Comparison of ENCODE assay signal across 8 cellular contexts in genomic region chr5:37378066-37378465, GRCh38. TPM values are rescaled to one million over a fixed set of nuclear protein-coding genes. Genes with fewer than 3 reads are reported as not detected.
DNase-seq lines count a peak whose midpoint lies in the region; ATAC-seq and TF ChIP-seq lines count a peak whose summit lies in the region.
"Not testable (repeated sequence)": the region's sequence is repeated elsewhere in the genome, so short reads cannot be mapped to it uniquely, and the experiment has no call there.

No MANE protein-coding gene starts in this region.

- not testable (repeated sequence) for H3K27me3 Mint-ChIP-seq in T-cell; activated CD8-positive, alpha-beta T cell treated with anti-CD3 and anti-CD28 coated beads for 36 hours; activated naive CD4-positive, alpha-beta T cell treated with anti-CD3 and anti-CD28 coated beads for 36 hours (ENCODE audit: low read depth); brain; stimulated activated naive CD8-positive, alpha-beta T cell treated with anti-CD3 and anti-CD28 coated beads, Interleukin-15, Interleukin-2, amounts not matched to agents 100 ng/mL and 50 ng/mL, for 24 hours
- H3K27me3 Mint-ChIP-seq in neural crest cell (ENCODE audit: low read depth), result peaks cover 26% of the 10 kb centered on the region

- not testable (repeated sequence) for H3K4me1 ChIP-seq in A673 (ENCODE audit: insufficient read depth, low read length, poor library complexity, severe bottlenecking)

- not testable (repeated sequence) for DNase-seq in A673 (ENCODE audit: low spot score); T-cell; activated CD8-positive, alpha-beta T cell treated with anti-CD3 and anti-CD28 coated beads for 36 hours; activated naive CD4-positive, alpha-beta T cell treated with anti-CD3 and anti-CD28 coated beads for 36 hours; neural crest cell (ENCODE audit: low read depth, low spot score)
- peak; percentile 57 for DNase-seq in mesenteric fat pad (ENCODE audit: low spot score)

- TF ChIP-seq CTCF in A673 (conservative IDR thresholded peaks at IDR 0.05; ENCODE audit: low read depth, low read length); activated CD8-positive, alpha-beta T cell treated with anti-CD3 and anti-CD28 coated beads for 36 hours (IDR thresholded peaks at IDR 0.05); brain (conservative IDR thresholded peaks at IDR 0.05); neural crest cell (conservative IDR thresholded peaks at IDR 0.05): not testable (repeated sequence)

- H3K36me3 ChIP-seq in A673 (ENCODE audit: insufficient read depth, low read length, poor library complexity, severe bottlenecking), result not testable (repeated sequence)

- H3K4me1 Mint-ChIP-seq in T-cell, result peaks cover 17 to 21% (median 18%) of the 10 kb centered on the region in 3 donors
- peaks cover 13% of the 10 kb centered on the region for H3K4me1 Mint-ChIP-seq in activated CD8-positive, alpha-beta T cell treated with anti-CD3 and anti-CD28 coated beads for 36 hours (ENCODE audit: low read depth)
- H3K4me1 Mint-ChIP-seq in activated naive CD4-positive, alpha-beta T cell treated with anti-CD3 and anti-CD28 coated beads for 36 hours (ENCODE audit: low read depth), result peaks cover 12% of the 10 kb centered on the region
- H3K4me1 Mint-ChIP-seq in brain, result peaks cover 20% of the 10 kb centered on the region
- H3K4me1 Mint-ChIP-seq in neural crest cell, result not testable (repeated sequence)
- H3K4me1 Mint-ChIP-seq in stimulated activated naive CD8-positive, alpha-beta T cell treated with anti-CD3 and anti-CD28 coated beads, Interleukin-15, Interleukin-2, amounts not matched to agents 100 ng/mL and 50 ng/mL, for 24 hours (ENCODE audit: low read depth), result peaks cover 19% of the 10 kb centered on the region

- CTCF ChIA-PET in A673 (lab: Charles Lee); T-cell (lab: Charles Lee): not testable (repeated sequence)
- CTCF ChIA-PET in activated CD8-positive, alpha-beta T cell treated with anti-CD3 and anti-CD28 coated beads for 36 hours (lab: Charles Lee), result interaction anchor here (0.6 to 2.1 kb wide), 3 partner anchors 7 to 13 kb away, joined by 3 to 17 read pairs (median 3); partner anchors contain the start of gene NUP155
- CTCF ChIA-PET in activated naive CD4-positive, alpha-beta T cell treated with anti-CD3 and anti-CD28 coated beads for 36 hours (lab: Charles Lee), result interaction anchor here (0.7 to 1.1 kb wide), 3 partner anchors 28 to 176 kb away, joined by 3 to 4 read pairs (median 3); no protein-coding TSS in a partner anchor

- POLR2A ChIA-PET in A673 (lab: Charles Lee; ENCODE audit: low non-redundant PET); T-cell (lab: Charles Lee); activated CD8-positive, alpha-beta T cell treated with anti-CD3 and anti-CD28 coated beads for 36 hours (lab: Charles Lee): not testable (repeated sequence)

- H3K27ac Mint-ChIP-seq in T-cell; activated CD8-positive, alpha-beta T cell treated with anti-CD3 and anti-CD28 coated beads for 36 hours; activated naive CD4-positive, alpha-beta T cell treated with anti-CD3 and anti-CD28 coated beads for 36 hours; brain; neural crest cell (ENCODE audit: unreplicated experiment); stimulated activated naive CD8-positive, alpha-beta T cell treated with anti-CD3 and anti-CD28 coated beads, Interleukin-15, Interleukin-2, amounts not matched to agents 100 ng/mL and 50 ng/mL, for 24 hours: not testable (repeated sequence)

- H3K4me3 Mint-ChIP-seq in T-cell (peak overlapping the region; percentile 63 to 96 (median 74)), brain (peak overlapping the region in 4 of 5 experiments; percentile 67 to 72 (median 69)), neural crest cell (peak overlapping the region; percentile 73)
- peak overlapping the region; percentile 83 for H3K4me3 Mint-ChIP-seq in activated CD8-positive, alpha-beta T cell treated with anti-CD3 and anti-CD28 coated beads for 36 hours
- H3K4me3 Mint-ChIP-seq in activated naive CD4-positive, alpha-beta T cell treated with anti-CD3 and anti-CD28 coated beads for 36 hours, result peak overlapping the region; percentile 92
- peak overlapping the region; percentile 98 for H3K4me3 Mint-ChIP-seq in stimulated activated naive CD8-positive, alpha-beta T cell treated with anti-CD3 and anti-CD28 coated beads, Interleukin-15, Interleukin-2, amounts not matched to agents 100 ng/mL and 50 ng/mL, for 24 hours

- not testable (repeated sequence) for H3K4me3 ChIP-seq in A673 (ENCODE audit: low read depth, low read length, poor library complexity, severe bottlenecking)

- intact Hi-C loops in A673 (cut with micrococcal nuclease; ENCODE audit: unreplicated experiment); activated CD8-positive, alpha-beta T cell treated with anti-CD3 and anti-CD28 coated beads for 36 hours (cut with micrococcal nuclease): not testable (repeated sequence)
- intact Hi-C loops in activated naive CD4-positive, alpha-beta T cell treated with anti-CD3 and anti-CD28 coated beads for 36 hours (cut with micrococcal nuclease), result loop anchor here (2.0 to 10.0 kb wide), 2 partner anchors 129 to 1133 kb away; partner anchors contain the start of genes CPLANE1 and NADK2

- not testable (repeated sequence) for H3K9me3 Mint-ChIP-seq in T-cell; activated CD8-positive, alpha-beta T cell treated with anti-CD3 and anti-CD28 coated beads for 36 hours; activated naive CD4-positive, alpha-beta T cell treated with anti-CD3 and anti-CD28 coated beads for 36 hours; brain; neural crest cell; stimulated activated naive CD8-positive, alpha-beta T cell treated with anti-CD3 and anti-CD28 coated beads, Interleukin-15, Interleukin-2, amounts not matched to agents 100 ng/mL and 50 ng/mL, for 24 hours

- H3K27me3 ChIP-seq in A673 (replicated peaks; ENCODE audit: insufficient read depth, low read depth, low read length, poor library complexity), result not testable (repeated sequence)

- not testable (repeated sequence) for ATAC-seq in T-cell (replicated peaks in 1 of 4); activated CD8-positive, alpha-beta T cell treated with anti-CD3 and anti-CD28 coated beads for 36 hours

- not testable (repeated sequence) for H3K36me3 Mint-ChIP-seq in T-cell; activated CD8-positive, alpha-beta T cell treated with anti-CD3 and anti-CD28 coated beads for 36 hours (ENCODE audit: low read depth); activated naive CD4-positive, alpha-beta T cell treated with anti-CD3 and anti-CD28 coated beads for 36 hours (ENCODE audit: low read depth); neural crest cell (ENCODE audit: low read depth); stimulated activated naive CD8-positive, alpha-beta T cell treated with anti-CD3 and anti-CD28 coated beads, Interleukin-15, Interleukin-2, amounts not matched to agents 100 ng/mL and 50 ng/mL, for 24 hours (ENCODE audit: low read depth)
- H3K36me3 Mint-ChIP-seq in brain, result peaks cover 15% of the 10 kb centered on the region

- not testable (repeated sequence) for H3K27ac ChIP-seq in A673 (ENCODE audit: low read depth, low read length, poor library complexity, severe bottlenecking)

- H3K9me3 ChIP-seq in A673 (ENCODE audit: low read depth, low read length, poor library complexity, severe bottlenecking), result not testable (repeated sequence)

- TSS peak; percentile 58 for BruUV-seq in A673 (replicated peaks; lab: Mats Ljungman, UMichigan)

RNA-seq across cellular contexts. Expression of gene WDR70, which starts 1.1 kb away (rescaled TPM):
- total RNA-seq in A673 (2021) (55.2 and 61.5 TPM in 2 replicates), T-cell (10 to 100 TPM; 30.1 to 44.6 (median 37.5) TPM), mesenteric fat pad (26.5 TPM), neural crest cell (46.5 and 52.0 TPM in 2 replicates)
- 10 to 100 TPM; 30.8 to 32.7 TPM for total RNA-seq in activated CD8-positive, alpha-beta T cell treated with anti-CD3 and anti-CD28 coated beads for 36 hours
- total RNA-seq in activated naive CD4-positive, alpha-beta T cell treated with anti-CD3 and anti-CD28 coated beads for 36 hours, result 10 to 100 TPM; 37.4 to 39.0 TPM
- 26.3 TPM for polyA plus RNA-seq in brain (ENCODE audit: insufficient read depth, low read depth, low replicate concordance)

RNA-seq across cellular contexts. Expression of gene NUP155, which starts 7.2 kb away (rescaled TPM):
- total RNA-seq in A673 (2021), result 91.9 and 94.4 TPM in 2 replicates
- total RNA-seq in T-cell, result 10 to 100 TPM; 23.9 to 28.0 (median 25.7) TPM
- 10 to 100 TPM; 89.9 to 92.7 TPM for total RNA-seq in activated CD8-positive, alpha-beta T cell treated with anti-CD3 and anti-CD28 coated beads for 36 hours
- total RNA-seq in activated naive CD4-positive, alpha-beta T cell treated with anti-CD3 and anti-CD28 coated beads for 36 hours, result 10 to 100 TPM; 79.2 to 87.8 TPM
- 24.1 TPM for polyA plus RNA-seq in brain (ENCODE audit: insufficient read depth, low read depth, low replicate concordance)
- total RNA-seq in mesenteric fat pad, result 21.1 TPM
- total RNA-seq in neural crest cell, result 66.3 and 72.6 TPM in 2 replicates
